8 cellular contexts compared by ENCODE assay signal in genomic region chr14:20305265-20306078, GRCh38. TPM values are rescaled to one million over a fixed set of nuclear protein-coding genes. Genes with fewer than 3 reads are reported as not detected.
DNase-seq lines count a peak whose midpoint lies in the region; ATAC-seq and TF ChIP-seq lines count a peak whose summit lies in the region.

A gene with protein sequence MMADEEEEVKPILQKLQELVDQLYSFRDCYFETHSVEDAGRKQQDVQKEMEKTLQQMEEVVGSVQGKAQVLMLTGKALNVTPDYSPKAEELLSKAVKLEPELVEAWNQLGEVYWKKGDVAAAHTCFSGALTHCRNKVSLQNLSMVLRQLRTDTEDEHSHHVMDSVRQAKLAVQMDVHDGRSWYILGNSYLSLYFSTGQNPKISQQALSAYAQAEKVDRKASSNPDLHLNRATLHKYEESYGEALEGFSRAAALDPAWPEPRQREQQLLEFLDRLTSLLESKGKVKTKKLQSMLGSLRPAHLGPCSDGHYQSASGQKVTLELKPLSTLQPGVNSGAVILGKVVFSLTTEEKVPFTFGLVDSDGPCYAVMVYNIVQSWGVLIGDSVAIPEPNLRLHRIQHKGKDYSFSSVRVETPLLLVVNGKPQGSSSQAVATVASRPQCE (minus strand): TSS chr14:20305951. CDS start chr14:20305937, 14 bp downstream.

- H3K4me1 Mint-ChIP-seq in HFFc6 (ENCODE audit: low read depth): peaks cover 37% of the 10 kb centered on the region
- H3K4me1 Mint-ChIP-seq in activated naive CD4-positive, alpha-beta T cell treated with anti-CD3 and anti-CD28 coated beads for 36 hours (ENCODE audit: low read depth): peaks cover 21% of the 10 kb centered on the region

- no peak for TF ChIP-seq POLR2A in testis (IDR thresholded peaks at IDR 0.05)

- 0% methylated on average over 23 to 27 of the region's 27 CpGs for WGBS in testis, 2 donors

- no peaks in the 10 kb centered on the region for H3K9me3 ChIP-seq in testis

- no peaks in the 10 kb centered on the region for H3K36me3 ChIP-seq in testis (ENCODE audit: low read depth, missing control alignments)

- peak; percentile 73 for DNase-seq in GM04504 (ENCODE audit: low read depth)
- peak; percentile 76 for DNase-seq in HFFc6
- peak; percentile 93 for DNase-seq in NAMALWA (ENCODE audit: low spot score)
- peak; percentile 82 for DNase-seq in SK-N-DZ (ENCODE audit: low spot score)
- DNase-seq in activated naive CD4-positive, alpha-beta T cell treated with anti-CD3 and anti-CD28 coated beads for 36 hours: peak; percentile 92
- DNase-seq in glomerular visceral epithelial cell (ENCODE audit: extremely low spot score): peak; percentile 88
- peak; percentile 56 for DNase-seq in omental fat pad (ENCODE audit: low spot score)
- peak; percentile 91 for DNase-seq in testis

- intact Hi-C loops in activated naive CD4-positive, alpha-beta T cell treated with anti-CD3 and anti-CD28 coated beads for 36 hours (cut with micrococcal nuclease): loop anchor here (1.0 to 2.0 kb wide), 3 partner anchors 27 to 304 kb away; partner anchors contain the start of genes CCNB1IP1 and PARP2
- intact Hi-C loops in testis (cut with DNase I; ENCODE audit: low total_unique reads): no loop called here

- H3K36me3 Mint-ChIP-seq in HFFc6 (ENCODE audit: low read depth): peaks cover 13% of the 10 kb centered on the region; the same call in 1 of the 2 replicates
- peaks cover 11% of the 10 kb centered on the region for H3K36me3 Mint-ChIP-seq in activated naive CD4-positive, alpha-beta T cell treated with anti-CD3 and anti-CD28 coated beads for 36 hours (ENCODE audit: low read depth)

- no peaks in the 10 kb centered on the region for H3K9me3 Mint-ChIP-seq in HFFc6
- H3K9me3 Mint-ChIP-seq in activated naive CD4-positive, alpha-beta T cell treated with anti-CD3 and anti-CD28 coated beads for 36 hours: no peaks in the 10 kb centered on the region

- peaks cover 4% of the 10 kb centered on the region for H3K4me1 ChIP-seq in testis

- CTCF ChIA-PET in activated naive CD4-positive, alpha-beta T cell treated with anti-CD3 and anti-CD28 coated beads for 36 hours (lab: Charles Lee): interaction anchor here (0.6 to 1.3 kb wide), 3 partner anchors 12 to 429 kb away, joined by 3 read pairs; partner anchors contain the start of gene OR11G2

- peak within 1 kb of the TSS; percentile 95 for H3K4me3 Mint-ChIP-seq in HFFc6
- H3K4me3 Mint-ChIP-seq in activated naive CD4-positive, alpha-beta T cell treated with anti-CD3 and anti-CD28 coated beads for 36 hours: peak within 1 kb of the TSS; percentile 96

- peak within 1 kb of the TSS in 1 of 2 donors; percentile 44 for H3K27ac ChIP-seq in testis

- peak; percentile 97 for ATAC-seq in omental fat pad (ENCODE audit: low FRiP score)

- peak; percentile 91 for TF ChIP-seq CTCF in HFFc6 (IDR thresholded peaks at IDR 0.05)
- TF ChIP-seq CTCF in omental fat pad (IDR thresholded peaks at IDR 0.05): no peak
- peak; percentile 76 to 88 (median 77) for TF ChIP-seq CTCF in testis (IDR thresholded peaks at IDR 0.05)

- H3K27me3 ChIP-seq in testis: no peaks in the 10 kb centered on the region

- H3K27me3 Mint-ChIP-seq in HFFc6 (ENCODE audit: insufficient read depth): peaks cover 7% of the 10 kb centered on the region; the same call in 1 of the 2 replicates
- no peaks in the 10 kb centered on the region for H3K27me3 Mint-ChIP-seq in activated naive CD4-positive, alpha-beta T cell treated with anti-CD3 and anti-CD28 coated beads for 36 hours (ENCODE audit: low read depth)

- H3K4me3 ChIP-seq in testis: peak within 1 kb of the TSS; percentile 67 to 88

- peak within 1 kb of the TSS; percentile 90 for H3K27ac Mint-ChIP-seq in HFFc6
- H3K27ac Mint-ChIP-seq in activated naive CD4-positive, alpha-beta T cell treated with anti-CD3 and anti-CD28 coated beads for 36 hours: peak within 1 kb of the TSS; percentile 82

RNA-seq across cellular contexts. Expression of the gene that starts here (rescaled TPM):
- 10 to 100 TPM; 21.3 to 27.1 (median 23.3) TPM for total RNA-seq in HFFc6 (2021; fragmentation: NEBNext Ultra II Directional; extraction: Animal tissue kit (Norgen Biotek cat#: 25700))
- 27.0 and 37.8 TPM in 2 replicates for polyA plus RNA-seq in SK-N-DZ (2014; cell fraction: cytosol; rRNA removed)
- polyA plus RNA-seq in SK-N-DZ (2014; cell fraction: nucleus; rRNA removed): 11.3 and 12.0 TPM in 2 replicates
- 10 to 100 TPM; 15.2 to 18.5 TPM for total RNA-seq in activated naive CD4-positive, alpha-beta T cell treated with anti-CD3 and anti-CD28 coated beads for 36 hours
- 10 to 100 TPM in 2 of 4 donors, 1 to 10 TPM in 2; 7.4 to 12.6 (median 10.0) TPM for total RNA-seq in omental fat pad
- 10 to 100 TPM; 20.4 to 23.6 TPM for total RNA-seq in testis
- polyA plus RNA-seq in testis (ENCODE audit: insufficient read depth, low read depth, low replicate concordance): 36.6 TPM

Comparison
In these comparisons a context has a peak if more than half of its experiments do, and no peak if none do; other contexts are left out.
1. CTCF ChIP-seq: peak in HFFc6 (single experiment) and testis (3 of 3); none in omental fat pad (0 of 3).
2. Peak in every context shown above with its lines, with median percentiles within 50 percentile points of each other: DNase-seq.